Comparison of ENCODE assay signal across 1 cellular context in the genomic region with DNA sequence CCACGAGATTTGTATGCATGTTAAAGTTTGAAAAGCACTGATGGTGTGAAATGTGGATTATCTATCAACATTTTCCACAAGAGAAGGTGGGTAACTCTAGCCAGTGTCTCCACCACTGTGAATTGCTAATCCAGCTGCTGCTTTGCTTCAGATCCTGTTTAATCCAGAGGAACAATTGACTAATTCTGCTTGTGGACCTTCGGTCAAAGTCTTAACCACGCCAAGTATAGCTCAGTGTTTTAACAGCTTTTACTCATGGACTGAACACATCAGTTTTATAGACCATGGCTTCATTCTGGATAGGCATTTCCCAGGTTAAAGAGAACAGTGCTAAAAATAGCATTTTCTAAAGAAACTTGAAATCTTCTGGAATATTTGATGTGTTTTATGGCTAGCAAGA.
TF ChIP-seq lines count a peak whose summit lies in the region.

No MANE protein-coding gene starts in this region.

TF ChIP-seq in liver, 16 proteins besides CTCF, POLR2A, EP300 and RAD21 (continued from another document):
- TF ChIP-seq, protein P1, sequence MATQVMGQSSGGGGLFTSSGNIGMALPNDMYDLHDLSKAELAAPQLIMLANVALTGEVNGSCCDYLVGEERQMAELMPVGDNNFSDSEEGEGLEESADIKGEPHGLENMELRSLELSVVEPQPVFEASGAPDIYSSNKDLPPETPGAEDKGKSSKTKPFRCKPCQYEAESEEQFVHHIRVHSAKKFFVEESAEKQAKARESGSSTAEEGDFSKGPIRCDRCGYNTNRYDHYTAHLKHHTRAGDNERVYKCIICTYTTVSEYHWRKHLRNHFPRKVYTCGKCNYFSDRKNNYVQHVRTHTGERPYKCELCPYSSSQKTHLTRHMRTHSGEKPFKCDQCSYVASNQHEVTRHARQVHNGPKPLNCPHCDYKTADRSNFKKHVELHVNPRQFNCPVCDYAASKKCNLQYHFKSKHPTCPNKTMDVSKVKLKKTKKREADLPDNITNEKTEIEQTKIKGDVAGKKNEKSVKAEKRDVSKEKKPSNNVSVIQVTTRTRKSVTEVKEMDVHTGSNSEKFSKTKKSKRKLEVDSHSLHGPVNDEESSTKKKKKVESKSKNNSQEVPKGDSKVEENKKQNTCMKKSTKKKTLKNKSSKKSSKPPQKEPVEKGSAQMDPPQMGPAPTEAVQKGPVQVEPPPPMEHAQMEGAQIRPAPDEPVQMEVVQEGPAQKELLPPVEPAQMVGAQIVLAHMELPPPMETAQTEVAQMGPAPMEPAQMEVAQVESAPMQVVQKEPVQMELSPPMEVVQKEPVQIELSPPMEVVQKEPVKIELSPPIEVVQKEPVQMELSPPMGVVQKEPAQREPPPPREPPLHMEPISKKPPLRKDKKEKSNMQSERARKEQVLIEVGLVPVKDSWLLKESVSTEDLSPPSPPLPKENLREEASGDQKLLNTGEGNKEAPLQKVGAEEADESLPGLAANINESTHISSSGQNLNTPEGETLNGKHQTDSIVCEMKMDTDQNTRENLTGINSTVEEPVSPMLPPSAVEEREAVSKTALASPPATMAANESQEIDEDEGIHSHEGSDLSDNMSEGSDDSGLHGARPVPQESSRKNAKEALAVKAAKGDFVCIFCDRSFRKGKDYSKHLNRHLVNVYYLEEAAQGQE (IDR thresholded peaks at IDR 0.05), result peak; percentile 76
- TF ChIP-seq TAF1 (conservative IDR thresholded peaks at IDR 0.05), result no peak
